In genomic region chr3:66490984-66491383, GRCh38 we compare ENCODE assay signal across 10 cellular contexts. TPM values are rescaled to one million over a fixed set of nuclear protein-coding genes. Genes with fewer than 3 reads are reported as not detected.
DNase-seq lines count a peak whose midpoint lies in the region; ATAC-seq lines count a peak whose summit lies in the region.
"Had no signal": no experiment of that assay in that cellular context is flagged by ENCODE, and none has a peak within 500 bp of the region (broad histone marks: within the 10 kb centered on the region; RNA-seq: fewer than 3 reads in every experiment).

No MANE protein-coding gene starts in this region.

- no peak overlapping the region for H3K4me3 ChIP-seq in skeletal muscle tissue (ENCODE audit: low read length in 3 of 3)
- H3K4me3 ChIP-seq: A549 had no signal

- no peak for ATAC-seq in HG02571 (IDR thresholded peaks at IDR 0.05; ENCODE audit: unreplicated experiment)
- ATAC-seq: A549 had no signal

- H3K27me3 ChIP-seq in skeletal muscle tissue (ENCODE audit: control insufficient read depth in 3 of 3, insufficient read depth in 3 of 3, low read length in 3 of 3) = no peaks in the 10 kb centered on the region

- intact Hi-C loops in head of caudate nucleus (cut with DNase I) = no loop called here

- no peaks in the 10 kb centered on the region for H3K9me3 ChIP-seq in skeletal muscle tissue (ENCODE audit: control insufficient read depth in 3 of 3, low read length in 3 of 3)
- H3K9me3 ChIP-seq: A549 had no signal

- peak overlapping the region; percentile 14 for H3K27ac ChIP-seq in skeletal muscle tissue (ENCODE audit: low read depth, low read length)
- H3K27ac ChIP-seq: A549 had no signal

- H3K4me1 ChIP-seq in skeletal muscle tissue (ENCODE audit: control insufficient read depth in 3 of 3, insufficient read depth in 3 of 3, low read length in 3 of 3) = peaks cover 52 to 63% (median 56%) of the 10 kb centered on the region in 3 donors
- H3K4me1 ChIP-seq: A549 had no signal

- H3K9ac ChIP-seq in skeletal muscle tissue (ENCODE audit: low read depth in 1 of 3, low read length in 3 of 3) = no peak overlapping the region

- H3K36me3 ChIP-seq in skeletal muscle tissue (ENCODE audit: control insufficient read depth in 3 of 3, insufficient read depth in 3 of 3, low read length in 3 of 3) = no peaks in the 10 kb centered on the region

- DNase-seq in NCI-H2029 (lab: John Stamatoyannopoulos, UW) (peak; percentile 11), NCI-H2029 treated with DMSO at 0.1 percent for 48 hours (lab: John Stamatoyannopoulos, UW) (no peak), NCI-H748 treated with DMSO at 0.1 percent for 48 hours (lab: John Stamatoyannopoulos, UW) (peak; percentile 15), fibroblast of peridontal ligament (ENCODE audit: extremely low read depth) (peak; percentile 73), head of caudate nucleus (no peak), activated gamma-delta T cell treated with Interleukin-2 at 50 U/mL for 16 hours (no peak)
- DNase-seq: EL had no signal

RNA-seq across cellular contexts. Expression of gene LRIG1, which starts 9.8 kb away (rescaled TPM):
- 135 TPM for total RNA-seq in skeletal muscle tissue

Comparison
In these comparisons a context has a peak if more than half of its experiments do, and no peak if none do; other contexts are left out.
1. DNase-seq: peak in NCI-H2029 (single experiment), NCI-H748 treated with DMSO at 0.1 percent for 48 hours (single experiment) and fibroblast of peridontal ligament (single experiment); none in NCI-H2029 treated with DMSO at 0.1 percent for 48 hours (single experiment), head of caudate nucleus (0 of 42) and activated gamma-delta T cell treated with Interleukin-2 at 50 U/mL for 16 hours (single experiment).